In genomic region chr2:191892391-191892790, GRCh38 we compare ENCODE assay signal across 13 cellular contexts. TPM values are rescaled to one million over a fixed set of nuclear protein-coding genes. Genes with fewer than 3 reads are reported as not detected.
A peak's percentile ranks its signal among the peaks of the same experiment; 100 is the strongest.
DNase-seq lines count a peak whose midpoint lies in the region; ATAC-seq, FAIRE-seq and TF ChIP-seq lines count a peak whose summit lies in the region.
"Had no signal": no experiment of that assay in that cellular context is flagged by ENCODE, and none has a peak within 500 bp of the region (broad histone marks: within the 10 kb centered on the region; RNA-seq: fewer than 3 reads in every experiment).

No MANE protein-coding gene starts in this region.

- in situ Hi-C loops in G401 (cut with HindIII; ENCODE audit: low sequenced_read_pairs), result no loop called here

- no peaks in the 10 kb centered on the region for H3K9me3 Mint-ChIP-seq in activated naive CD4-positive, alpha-beta T cell treated with anti-CD3 and anti-CD28 coated beads for 36 hours

- FAIRE-seq in bronchial epithelial cell (lab: Jason Lieb, UNC), result no peak

- no peaks in the 10 kb centered on the region for H3K27me3 ChIP-seq in bronchial epithelial cell (ENCODE audit: control insufficient read depth, insufficient read depth, low read length)
- H3K27me3 ChIP-seq in lung (ENCODE audit: control insufficient read depth, insufficient read depth), result no peaks in the 10 kb centered on the region

- no peaks in the 10 kb centered on the region for H3K4me1 Mint-ChIP-seq in activated naive CD4-positive, alpha-beta T cell treated with anti-CD3 and anti-CD28 coated beads for 36 hours (ENCODE audit: low read depth)

- no peak overlapping the region for H3K4me3 Mint-ChIP-seq in activated naive CD4-positive, alpha-beta T cell treated with anti-CD3 and anti-CD28 coated beads for 36 hours
- H3K4me3 Mint-ChIP-seq: brain had no signal

- H3K27ac ChIP-seq in lung (ENCODE audit: low read depth in 1 of 2, low read length in 1 of 2), result no peak overlapping the region
- H3K27ac ChIP-seq: SK-N-MC had no signal

- CTCF ChIA-PET in activated naive CD4-positive, alpha-beta T cell treated with anti-CD3 and anti-CD28 coated beads for 36 hours (lab: Charles Lee), result no interaction called here

- DNase-seq in EH (ENCODE audit: low read depth) (peak; percentile 86), LHCN-M2 (ENCODE audit: low read depth) (peak; percentile 95), bronchial epithelial cell (ENCODE audit: low read depth) (peak; percentile 84), lung (ENCODE audit: low spot score) (peak; percentile 33), SIG-M5 (lab: John Stamatoyannopoulos, UW) (no peak), G401 (ENCODE audit: low spot score) (no peak)
- no peak for DNase-seq in activated naive CD4-positive, alpha-beta T cell treated with anti-CD3 and anti-CD28 coated beads for 36 hours
- DNase-seq: activated effector memory CD4-positive, alpha-beta T cell treated with anti-CD3 and anti-CD28 coated beads, Interleukin-2, amount 50 U/mL, for 16 hours; left colon had no signal

- H3K27me3 Mint-ChIP-seq in activated naive CD4-positive, alpha-beta T cell treated with anti-CD3 and anti-CD28 coated beads for 36 hours (ENCODE audit: low read depth), result peaks cover 9% of the 10 kb centered on the region
- H3K27me3 Mint-ChIP-seq: brain had no signal

- no peaks in the 10 kb centered on the region for H3K36me3 Mint-ChIP-seq in activated naive CD4-positive, alpha-beta T cell treated with anti-CD3 and anti-CD28 coated beads for 36 hours (ENCODE audit: low read depth)
- H3K36me3 Mint-ChIP-seq: brain had no signal

- intact Hi-C loops in activated naive CD4-positive, alpha-beta T cell treated with anti-CD3 and anti-CD28 coated beads for 36 hours (cut with micrococcal nuclease), result no loop called here

- TF ChIP-seq CTCF in bronchial epithelial cell (IDR thresholded peaks at IDR 0.05; ENCODE audit: insufficient read depth, low read length, severe bottlenecking) (no peak), lung (IDR thresholded peaks at IDR 0.05; ENCODE audit: control extremely low read depth, extremely low read depth) (no peak)

- H3K9me3 ChIP-seq in lung (ENCODE audit: control insufficient read depth in 2 of 2, insufficient read depth in 1 of 2, low read length in 1 of 2), result no peaks in the 10 kb centered on the region

- ATAC-seq in lung (ENCODE audit: insufficient read depth, low FRiP score) (no peak), HG02973 (IDR thresholded peaks at IDR 0.05; ENCODE audit: unreplicated experiment) (no peak)
- ATAC-seq: left colon had no signal

- no peak overlapping the region for H3K27ac Mint-ChIP-seq in activated naive CD4-positive, alpha-beta T cell treated with anti-CD3 and anti-CD28 coated beads for 36 hours
- H3K27ac Mint-ChIP-seq: brain had no signal

- H3K4me1 ChIP-seq in lung (ENCODE audit: control insufficient read depth in 2 of 2, insufficient read depth in 2 of 2, low read length in 2 of 2), result no peaks in the 10 kb centered on the region

- 55 to 67% methylated on average over 3 of the region's 3 CpGs for WGBS in lung, 2 donors

- no peaks in the 10 kb centered on the region for H3K36me3 ChIP-seq in bronchial epithelial cell (ENCODE audit: control insufficient read depth, insufficient read depth, low read length)
- H3K36me3 ChIP-seq in lung (ENCODE audit: control insufficient read depth in 2 of 2, insufficient read depth in 2 of 2, low read length in 2 of 2), result no peaks in the 10 kb centered on the region

- H3K4me3 ChIP-seq in bronchial epithelial cell (ENCODE audit: low read depth, low read length) (no peak overlapping the region), lung (no peak overlapping the region)
- H3K4me3 ChIP-seq: SK-N-MC had no signal

RNA-seq across cellular contexts. Expression of gene CAVIN2, which starts 45.5 kb away (rescaled TPM):
- total RNA-seq in LHCN-M2 (2014; rRNA removed) (388 and 506 TPM in 2 replicates), bronchial epithelial cell (2.8 and 3.7 TPM in 2 replicates), lung (100 to 1,000 TPM; 141 to 160 TPM)
- 228 TPM for polyA plus RNA-seq in LHCN-M2 (2012)
- 10 to 100 TPM; 55.1 to 67.5 TPM for polyA plus RNA-seq in lung
- total RNA-seq in activated naive CD4-positive, alpha-beta T cell treated with anti-CD3 and anti-CD28 coated beads for 36 hours, result not detected
- total RNA-seq in G401 (2014; rRNA removed; shearing (Covaris generic)), result 0.80 and 3.2 TPM in 2 replicates
- total RNA-seq: activated CD8-positive, alpha-beta memory T cell treated with anti-CD3 and anti-CD28 coated beads for 36 hours had no signal

Comparison
In these comparisons a context has a peak if more than half of its experiments do, and no peak if none do; other contexts are left out.
1. DNase-seq: peak in EH (single experiment), LHCN-M2 (single experiment), bronchial epithelial cell (single experiment) and lung (single experiment); none in activated naive CD4-positive, alpha-beta T cell treated with anti-CD3 and anti-CD28 coated beads for 36 hours (single experiment), SIG-M5 (single experiment) and G401 (single experiment).
2. RNA of gene CAVIN2, which starts 45.5 kb away (total RNA-seq): 388 to 506 TPM in LHCN-M2 and 141 to 160 TPM in lung; 2.8 to 3.7 TPM in bronchial epithelial cell, 0.80 to 3.2 TPM in G401 and not detected in activated naive CD4-positive, alpha-beta T cell treated with anti-CD3 and anti-CD28 coated beads for 36 hours; every median in the first group is over 10 times any median in the second.